Comparison of ENCODE assay signal across 15 cellular contexts in the genomic region with DNA sequence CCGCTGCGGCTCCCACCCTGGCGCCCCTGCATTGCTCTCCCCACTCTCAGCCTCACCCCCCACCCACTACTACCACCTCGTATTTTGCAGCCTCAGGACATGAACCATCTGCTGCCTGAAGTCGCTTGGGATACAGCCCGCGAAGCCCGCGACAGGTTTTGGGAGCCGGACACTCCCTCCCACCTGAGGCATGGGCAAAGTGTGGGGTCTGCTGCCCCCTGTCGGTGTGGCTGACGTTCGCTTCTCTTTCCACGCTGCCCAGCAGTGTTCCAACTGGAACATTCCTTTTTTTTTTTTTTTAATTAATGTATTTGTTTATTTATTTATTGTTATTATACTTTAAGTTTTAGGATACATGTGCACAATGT. TPM values are rescaled to one million over a fixed set of nuclear protein-coding genes. Genes with fewer than 3 reads are reported as not detected.
DNase-seq lines count a peak whose midpoint lies in the region; ATAC-seq and TF ChIP-seq lines count a peak whose summit lies in the region.
"Had no signal": no experiment of that assay in that cellular context is flagged by ENCODE, and none has a peak within 500 bp of the region (broad histone marks: within the 10 kb centered on the region; RNA-seq: fewer than 3 reads in every experiment).

No MANE protein-coding gene starts in this region.

- DNase-seq in BE2C (peak; percentile 12), NCI-H69 (lab: John Stamatoyannopoulos, UW) (peak; percentile 15), esophagus muscularis mucosa (ENCODE audit: extremely low spot score) (peak; percentile 64), putamen (ENCODE audit: low spot score) (no peak), NCI-H2029 (lab: John Stamatoyannopoulos, UW) (no peak), sigmoid colon (no peak)
- DNase-seq: activated CD4-positive, alpha-beta T cell treated with anti-CD3 and anti-CD28 coated beads for 48 hours; activated effector memory CD4-positive, alpha-beta T cell treated with anti-CD3 and anti-CD28 coated beads, Interleukin-2, amount 50 U/mL, for 16 hours; GDM1; NCI-H1092 treated with DMSO at 0.1 percent for 48 hours had no signal

- H3K27me3 ChIP-seq in BE2C (no peaks in the 10 kb centered on the region), esophagus muscularis mucosa (peaks cover 0 to 13% (median 0%) of the 10 kb centered on the region in 4 donors), sigmoid colon (peaks cover 0 to 6% (median 3%) of the 10 kb centered on the region in 3 donors)
- H3K27me3 ChIP-seq: BLaER1 had no signal

- TF ChIP-seq EP300 in esophagus muscularis mucosa (IDR thresholded peaks at IDR 0.05) (no peak), sigmoid colon (IDR thresholded peaks at IDR 0.05) (no peak)

- no peaks in the 10 kb centered on the region for H3K9me3 ChIP-seq in BE2C
- H3K9me3 ChIP-seq in esophagus muscularis mucosa = peaks cover 0 to 3% (median 0%) of the 10 kb centered on the region in 4 donors
- no peaks in the 10 kb centered on the region for H3K9me3 ChIP-seq in mesodermal cell (ENCODE audit: control insufficient read depth, low read length)
- no peaks in the 10 kb centered on the region for H3K9me3 ChIP-seq in sigmoid colon

- H3K36me3 ChIP-seq in BE2C (no peaks in the 10 kb centered on the region), esophagus muscularis mucosa (no peaks in the 10 kb centered on the region), mesodermal cell (ENCODE audit: control insufficient read depth, insufficient read depth, low read length) (no peaks in the 10 kb centered on the region), sigmoid colon (no peaks in the 10 kb centered on the region)
- H3K36me3 ChIP-seq: BLaER1 had no signal

- TF ChIP-seq CTCF in BE2C (IDR thresholded peaks at IDR 0.05; ENCODE audit: low read depth, low read length) (peak; percentile 27), esophagus muscularis mucosa (IDR thresholded peaks at IDR 0.05) (no peak), sigmoid colon (IDR thresholded peaks at IDR 0.05) (no peak)

- no peak for ATAC-seq in GM18505 (IDR thresholded peaks at IDR 0.05; ENCODE audit: unreplicated experiment)

- no peaks in the 10 kb centered on the region for H3K4me1 ChIP-seq in BE2C
- peaks cover 0 to 6% (median 0%) of the 10 kb centered on the region in 4 donors for H3K4me1 ChIP-seq in esophagus muscularis mucosa
- H3K4me1 ChIP-seq in mesodermal cell (ENCODE audit: control insufficient read depth, insufficient read depth, low read length, poor library complexity, severe bottlenecking) = no peaks in the 10 kb centered on the region
- peaks cover 0 to 7% (median 3%) of the 10 kb centered on the region in 4 donors for H3K4me1 ChIP-seq in sigmoid colon
- H3K4me1 ChIP-seq: BLaER1 had no signal

- H3K4me3 ChIP-seq in BE2C (ENCODE audit: low read depth, low read length) (no peak overlapping the region), esophagus muscularis mucosa (peak overlapping the region in 1 of 4 donors; percentile 18), mesodermal cell (ENCODE audit: extremely low read depth, insufficient read depth, low read length, poor library complexity, severe bottlenecking) (peak overlapping the region; percentile 25), sigmoid colon (peak overlapping the region in 1 of 4 donors; percentile 24)
- H3K4me3 ChIP-seq: BLaER1 had no signal

- H3K27ac ChIP-seq in esophagus muscularis mucosa (replicated peaks in 1 of 4) = no peak overlapping the region
- H3K27ac ChIP-seq in mesodermal cell (ENCODE audit: low read depth, low read length, severe bottlenecking) = no peak overlapping the region
- no peak overlapping the region for H3K27ac ChIP-seq in sigmoid colon
- H3K27ac ChIP-seq: BLaER1 had no signal

- TF ChIP-seq POLR2A in esophagus muscularis mucosa (IDR thresholded peaks at IDR 0.05; ENCODE audit: low read depth) (no peak), sigmoid colon (IDR thresholded peaks at IDR 0.05) (no peak), GM18505 (IDR thresholded peaks at IDR 0.05; ENCODE audit: borderline replicate concordance, extremely low read depth, insufficient read depth, insufficient read length) (no peak)

- intact Hi-C loops in esophagus muscularis mucosa (cut with DNase I) = no loop called here
- intact Hi-C loops in sigmoid colon (cut with DNase I) = no loop called here

- WGBS in esophagus muscularis mucosa = 6% methylated on average over 14 of the region's 14 CpGs
- 69% methylated on average over 8 to 10 of the region's 14 CpGs for WGBS in mesodermal cell (ENCODE audit: insufficient coverage in 2 of 2), 2 experiments
- WGBS in sigmoid colon, 2 donors = 11 to 30% methylated on average over 14 of the region's 14 CpGs

RNA-seq across cellular contexts. Expression of gene LPA, which starts 15.3 kb away (rescaled TPM):
- 0.17 TPM for polyA plus RNA-seq in BE2C (2012; ENCODE audit: insufficient read depth, insufficient read length, low read depth)
- total RNA-seq in esophagus muscularis mucosa = not detected
- not detected for polyA plus RNA-seq in mesodermal cell (2013, experiment 1 of 2)
- polyA plus RNA-seq in mesodermal cell (2013, experiment 2 of 2) = not detected
- not detected for total RNA-seq in sigmoid colon
- polyA plus RNA-seq in sigmoid colon = under 1 TPM in 1 of 3 donors, not detected in 2; 0.01 TPM
- total RNA-seq: fibroblast of villous mesenchyme, skeletal muscle tissue had no signal

RNA-seq across cellular contexts. Expression of gene PLG, which starts 22.7 kb away (rescaled TPM):
- not detected for polyA plus RNA-seq in BE2C (2012; ENCODE audit: insufficient read depth, insufficient read length, low read depth)
- total RNA-seq in esophagus muscularis mucosa (not detected), sigmoid colon (not detected)
- polyA plus RNA-seq in mesodermal cell (2013, experiment 1 of 2) = not detected
- not detected for polyA plus RNA-seq in mesodermal cell (2013, experiment 2 of 2)
- polyA plus RNA-seq in sigmoid colon = under 1 TPM in 1 of 3 donors, not detected in 2; 0.04 TPM
- total RNA-seq: fibroblast of villous mesenchyme had no signal

Comparison
In these comparisons a context has a peak if more than half of its experiments do, and no peak if none do; other contexts are left out.
1. DNase-seq: peak in BE2C (single experiment), NCI-H69 (single experiment) and esophagus muscularis mucosa (single experiment); none in putamen (single experiment), NCI-H2029 (single experiment) and sigmoid colon (single experiment).